Comparison of ENCODE assay signal across 11 cellular contexts in genomic region chr1:70436617-70437236, GRCh38. TPM values are rescaled to one million over a fixed set of nuclear protein-coding genes. Genes with fewer than 3 reads are reported as not detected.
A peak's percentile ranks its signal among the peaks of the same experiment; 100 is the strongest.
DNase-seq lines count a peak whose midpoint lies in the region; TF ChIP-seq lines count a peak whose summit lies in the region.
"Had no signal": no experiment of that assay in that cellular context is flagged by ENCODE, and none has a peak within 500 bp of the region (broad histone marks: within the 10 kb centered on the region; RNA-seq: fewer than 3 reads in every experiment).

No MANE protein-coding gene starts in this region.

- no peak overlapping the region for H3K4me3 Mint-ChIP-seq in nephron progenitor cell
- no peak overlapping the region for H3K4me3 Mint-ChIP-seq in activated naive CD4-positive, alpha-beta T cell treated with anti-CD3 and anti-CD28 coated beads, Interleukin-2, amount 10 ng/mL, durations not matched to agents 7 days and 5 days

- TF ChIP-seq CTCF in BJ (IDR thresholded peaks at IDR 0.05; ENCODE audit: insufficient read depth, low read depth, low read length) (peak; percentile 62), Loucy (conservative IDR thresholded peaks at IDR 0.05; ENCODE audit: low read length) (peak; percentile 63), dorsolateral prefrontal cortex (IDR thresholded peaks at IDR 0.05 in 54 of 56, conservative IDR thresholded peaks at IDR 0.05 in 2 of 56; ENCODE audit: low read depth in 1 of 56, partially characterized antibody in 56 of 56) (peak in 49 of 56 donors; percentile 12 to 66 (median 42)), nephron progenitor cell (IDR thresholded peaks at IDR 0.05) (no peak)

- H3K9me2 ChIP-seq in Loucy (replicated peaks; ENCODE audit: low read depth, low read length) = no peaks in the 10 kb centered on the region

- no peaks in the 10 kb centered on the region for H3K79me2 ChIP-seq in Loucy (ENCODE audit: insufficient read depth, low read length)

- H3K9me3 Mint-ChIP-seq in nephron progenitor cell = no peaks in the 10 kb centered on the region
- no peaks in the 10 kb centered on the region for H3K9me3 Mint-ChIP-seq in activated naive CD4-positive, alpha-beta T cell treated with anti-CD3 and anti-CD28 coated beads, Interleukin-2, amount 10 ng/mL, durations not matched to agents 7 days and 5 days

- POLR2A ChIA-PET in BJ (lab: Charles Lee) = interaction anchor here (0.6 kb wide), 1 partner anchor 392 kb away, joined by 5 read pairs; no protein-coding TSS in a partner anchor

- peaks cover 45% of the 10 kb centered on the region for H3K36me3 Mint-ChIP-seq in nephron progenitor cell (ENCODE audit: low read depth)
- no peaks in the 10 kb centered on the region for H3K36me3 Mint-ChIP-seq in activated naive CD4-positive, alpha-beta T cell treated with anti-CD3 and anti-CD28 coated beads, Interleukin-2, amount 10 ng/mL, durations not matched to agents 7 days and 5 days

- CTCF ChIA-PET in BJ (lab: Yijun Ruan, JAX) = interaction anchor here (0.6 to 2.0 kb wide), 9 partner anchors 8 to 76 kb away, joined by 3 to 12 read pairs (median 5); no protein-coding TSS in a partner anchor
- CTCF ChIA-PET in activated naive CD4-positive, alpha-beta T cell treated with anti-CD3 and anti-CD28 coated beads, Interleukin-2, amount 10 ng/mL, durations not matched to agents 7 days and 5 days (lab: Charles Lee) = no interaction called here

- H3K36me3 ChIP-seq in BJ (ENCODE audit: control insufficient read depth, insufficient read depth, low read length) (no peaks in the 10 kb centered on the region), Loucy (ENCODE audit: insufficient read depth, low read length) (peaks cover 42% of the 10 kb centered on the region; the same call in 1 of the 2 replicates)

- H2AFZ ChIP-seq in Loucy (ENCODE audit: low read length) = no peak overlapping the region

- H3K27ac ChIP-seq in dorsolateral prefrontal cortex = no peak overlapping the region

- H3K27ac Mint-ChIP-seq in nephron progenitor cell = peak overlapping the region; percentile 93
- no peak overlapping the region for H3K27ac Mint-ChIP-seq in activated naive CD4-positive, alpha-beta T cell treated with anti-CD3 and anti-CD28 coated beads, Interleukin-2, amount 10 ng/mL, durations not matched to agents 7 days and 5 days

- peaks cover 6% of the 10 kb centered on the region for H3K4me1 ChIP-seq in Loucy (ENCODE audit: insufficient read depth, low read length, poor library complexity, severe bottlenecking)

- no peaks in the 10 kb centered on the region for H3F3A ChIP-seq in Loucy (ENCODE audit: low read depth)

- H3K27me3 ChIP-seq in BJ (ENCODE audit: control insufficient read depth, insufficient read depth, low read length) = no peaks in the 10 kb centered on the region
- H3K27me3 ChIP-seq in Loucy (ENCODE audit: insufficient read depth, low read length, poor library complexity, severe bottlenecking) = no peaks in the 10 kb centered on the region
- no peaks in the 10 kb centered on the region for H3K27me3 ChIP-seq in dorsolateral prefrontal cortex

- intact Hi-C loops in dorsolateral prefrontal cortex (cut with DNase I) = loop anchor here in 1 of 2 donors (5.0 kb wide), 2 partner anchors 51 to 71 kb away; no protein-coding TSS in a partner anchor

- H3K9ac ChIP-seq in Loucy (ENCODE audit: low read depth, low read length, poor library complexity, severe bottlenecking) = no peak overlapping the region

- H3K4me3 ChIP-seq in BJ (ENCODE audit: low read depth, low read length) (no peak overlapping the region), Loucy (ENCODE audit: low read length, poor library complexity, severe bottlenecking) (no peak overlapping the region), dorsolateral prefrontal cortex (no peak overlapping the region)

- no peaks in the 10 kb centered on the region for H3K4me1 Mint-ChIP-seq in nephron progenitor cell
- no peaks in the 10 kb centered on the region for H3K4me1 Mint-ChIP-seq in activated naive CD4-positive, alpha-beta T cell treated with anti-CD3 and anti-CD28 coated beads, Interleukin-2, amount 10 ng/mL, durations not matched to agents 7 days and 5 days

- H3K4me2 ChIP-seq in Loucy (ENCODE audit: low read depth, low read length, poor library complexity, severe bottlenecking) = no peak overlapping the region

- DNase-seq in BJ (ENCODE audit: low read depth) = peak; percentile 17
- no peak for DNase-seq in dorsolateral prefrontal cortex
- DNase-seq in nephron progenitor cell = no peak
- no peak for DNase-seq in T-helper 2 cell
- no peak for DNase-seq in activated naive CD4-positive, alpha-beta T cell treated with anti-CD3 and anti-CD28 coated beads, Interleukin-2, amount 10 ng/mL, durations not matched to agents 7 days and 5 days
- DNase-seq in SIG-M5 treated with dmso at 0.1 percent for 504 hours (lab: John Stamatoyannopoulos, UW; ENCODE audit: unreplicated experiment) = no peak
- no peak for DNase-seq in A172 (ENCODE audit: low spot score)
- DNase-seq: caudate nucleus, EL, NCI-H146 had no signal

- no peaks in the 10 kb centered on the region for H3K27me3 Mint-ChIP-seq in nephron progenitor cell (ENCODE audit: low read depth, poor library complexity)
- no peaks in the 10 kb centered on the region for H3K27me3 Mint-ChIP-seq in activated naive CD4-positive, alpha-beta T cell treated with anti-CD3 and anti-CD28 coated beads, Interleukin-2, amount 10 ng/mL, durations not matched to agents 7 days and 5 days

- no peaks in the 10 kb centered on the region for H4K20me1 ChIP-seq in Loucy (ENCODE audit: insufficient read depth, low read length, poor library complexity, severe bottlenecking)

- H3K9me3 ChIP-seq in Loucy (ENCODE audit: insufficient read depth, low read depth, low read length) = no peaks in the 10 kb centered on the region

RNA-seq across cellular contexts. Expression of gene CTH, which starts 25.7 kb away (rescaled TPM):
- 5.2 and 7.2 TPM in 2 replicates for polyA plus RNA-seq in BJ (2011; rRNA removed)
- 2.8 and 6.5 TPM in 2 replicates for polyA minus RNA-seq in BJ (2011; rRNA and poly(A)+ RNA removed)
- 10 to 100 TPM in 57 of 120 experiments, 1 to 10 TPM in 63; 6.0 to 18.7 (median 9.8) TPM for total RNA-seq in dorsolateral prefrontal cortex
- 0.31 and 1.8 TPM in 2 replicates for total RNA-seq in A172 (2014; rRNA removed; shearing (Covaris generic))
